ENCODE assay signal across 22 cellular contexts in genomic region chr3:100516843-100517242, GRCh38. TPM values are rescaled to one million over a fixed set of nuclear protein-coding genes. Genes with fewer than 3 reads are reported as not detected.
DNase-seq lines count a peak whose midpoint lies in the region; TF ChIP-seq lines count a peak whose summit lies in the region.
"Had no signal": no experiment of that assay in that cellular context is flagged by ENCODE, and none has a peak within 500 bp of the region (broad histone marks: within the 10 kb centered on the region; RNA-seq: fewer than 3 reads in every experiment).

No MANE protein-coding gene starts in this region.

- DNase-seq in AG08395 (ENCODE audit: low spot score) (peak; percentile 75), HCEC 1CT (peak; percentile 37), chondrocyte (ENCODE audit: low spot score) (no peak), iris pigment epithelial cell (ENCODE audit: low read depth) (peak; percentile 63), NCI-H2081 treated with DMSO at 0.1 percent for 48 hours (lab: John Stamatoyannopoulos, UW) (no peak), HT-29 (ENCODE audit: low spot score) (no peak), NCI-H1930 (lab: John Stamatoyannopoulos, UW) (no peak), head of caudate nucleus (no peak)
- DNase-seq: activated CD4-positive, CD25-positive, alpha-beta regulatory T cell; activated CD8-positive, alpha-beta T cell treated with anti-CD3 and anti-CD28 coated beads for 36 hours; activated naive CD4-positive, alpha-beta T cell; amygdala; DMS 273 treated with DMSO at 0.1 percent for 48 hours; effector memory CD8-positive, alpha-beta T cell; hippocampal formation; islet precursor cell; NCI-H526; nucleus accumbens; RPMI8226; stimulated activated CD8-positive, alpha-beta memory T cell treated with anti-CD3 and anti-CD28 coated beads, Interleukin-4, amount 100 ng/mL, for 48 hours; T1000 had no signal

- no peaks in the 10 kb centered on the region for H3K9me3 Mint-ChIP-seq in chondrocyte (ENCODE audit: low read depth)
- H3K9me3 Mint-ChIP-seq: activated CD8-positive, alpha-beta T cell treated with anti-CD3 and anti-CD28 coated beads for 36 hours; central memory CD8-positive, alpha-beta T cell; effector memory CD8-positive, alpha-beta T cell had no signal

- no peak overlapping the region for H3K4me3 Mint-ChIP-seq in chondrocyte (ENCODE audit: unreplicated experiment)
- H3K4me3 Mint-ChIP-seq: activated CD8-positive, alpha-beta T cell treated with anti-CD3 and anti-CD28 coated beads for 36 hours; central memory CD8-positive, alpha-beta T cell; effector memory CD8-positive, alpha-beta T cell had no signal

- H3K4me1 Mint-ChIP-seq in chondrocyte (ENCODE audit: low read depth), result peaks cover 12% of the 10 kb centered on the region
- H3K4me1 Mint-ChIP-seq: central memory CD8-positive, alpha-beta T cell had no signal

- intact Hi-C loops in head of caudate nucleus (cut with DNase I), result no loop called here

- no peaks in the 10 kb centered on the region for H3K27me3 Mint-ChIP-seq in chondrocyte (ENCODE audit: low read depth)
- H3K27me3 Mint-ChIP-seq: activated CD8-positive, alpha-beta T cell treated with anti-CD3 and anti-CD28 coated beads for 36 hours; central memory CD8-positive, alpha-beta T cell; effector memory CD8-positive, alpha-beta T cell had no signal

- no peak for TF ChIP-seq CTCF in chondrocyte (IDR thresholded peaks at IDR 0.05)

- peak overlapping the region; percentile 36 for H3K27ac Mint-ChIP-seq in chondrocyte (ENCODE audit: unreplicated experiment)
- H3K27ac Mint-ChIP-seq: activated CD8-positive, alpha-beta T cell treated with anti-CD3 and anti-CD28 coated beads for 36 hours; effector memory CD8-positive, alpha-beta T cell had no signal

- H3K36me3 Mint-ChIP-seq in chondrocyte (ENCODE audit: low read depth), result peaks cover 13% of the 10 kb centered on the region

RNA-seq across cellular contexts. Expression of gene TMEM45A, which starts 24.4 kb away (rescaled TPM):
- 69.1 to 72.3 TPM (median 71.4 TPM) in 3 replicates for total RNA-seq in chondrocyte
- 0.13 and 0.65 TPM in 2 replicates for total RNA-seq in HT-29 (2014; rRNA removed; shearing (Covaris generic))

Comparison
In these comparisons a context has a peak if more than half of its experiments do, and no peak if none do; other contexts are left out.
1. DNase-seq: peak in AG08395 (single experiment), HCEC 1CT (single experiment) and iris pigment epithelial cell (single experiment); none in chondrocyte (single experiment), NCI-H2081 treated with DMSO at 0.1 percent for 48 hours (single experiment), HT-29 (single experiment), NCI-H1930 (0 of 2) and head of caudate nucleus (0 of 42).
2. RNA of gene TMEM45A, which starts 24.4 kb away (total RNA-seq): 69.1 to 72.3 TPM in chondrocyte; 0.13 to 0.65 TPM in HT-29; every median in the first group is over 10 times any median in the second.